ENCODE assay signal across 8 cellular contexts in genomic region chr18:26549486-26550435, GRCh38. TPM values are rescaled to one million over a fixed set of nuclear protein-coding genes. Genes with fewer than 3 reads are reported as not detected.
DNase-seq lines count a peak whose midpoint lies in the region; ATAC-seq, FAIRE-seq and TF ChIP-seq lines count a peak whose summit lies in the region.

No MANE protein-coding gene starts in this region.

- H3K36me3 ChIP-seq in ACC112 (ENCODE audit: insufficient read depth, low read length): no peaks in the 10 kb centered on the region; the same call in 1 of the 2 replicates

- peaks cover 61% of the 10 kb centered on the region for H3K27me3 Mint-ChIP-seq in activated T-cell treated with anti-CD3 and anti-CD28 coated beads, Interleukin-2, amount 50 U/mL, for 24 hours
- peaks cover 30 to 36% of the 10 kb centered on the region in 2 donors for H3K27me3 Mint-ChIP-seq in natural killer cell (ENCODE audit: low read depth in 2 of 2)

- H3K4me1 Mint-ChIP-seq in activated T-cell treated with anti-CD3 and anti-CD28 coated beads, Interleukin-2, amount 50 U/mL, for 24 hours (ENCODE audit: low read depth): peaks cover 28% of the 10 kb centered on the region
- H3K4me1 Mint-ChIP-seq in natural killer cell: peaks cover 26 to 38% of the 10 kb centered on the region in 2 donors

- no peak overlapping the region for H3K27ac ChIP-seq in ACC112 (ENCODE audit: low read depth, low read length)

- H3K36me3 Mint-ChIP-seq in activated T-cell treated with anti-CD3 and anti-CD28 coated beads, Interleukin-2, amount 50 U/mL, for 24 hours (ENCODE audit: low read depth): peaks cover 2% of the 10 kb centered on the region
- no peaks in the 10 kb centered on the region for H3K36me3 Mint-ChIP-seq in natural killer cell

- H3K4me3 ChIP-seq in ACC112 (ENCODE audit: low read depth, low read length): peak overlapping the region; percentile 90
- H3K4me3 ChIP-seq in fibroblast of the aortic adventitia (ENCODE audit: low read depth, low read length): peak overlapping the region; percentile 81

- peak overlapping the region; percentile 99 for H2AFZ ChIP-seq in ACC112 (ENCODE audit: low read length, unreplicated experiment)

- H3K27me3 ChIP-seq in ACC112 (ENCODE audit: insufficient read depth, low read length): peaks cover 28% of the 10 kb centered on the region

- peak; percentile 72 for FAIRE-seq in GM12892 (lab: Jason Lieb, UNC)

- intact Hi-C loops in natural killer cell (cut with micrococcal nuclease): no loop called here

- H3K79me2 ChIP-seq in ACC112 (ENCODE audit: control insufficient read depth, insufficient read depth, low read length, unreplicated experiment): peaks cover 17% of the 10 kb centered on the region

- TF ChIP-seq CTCF in fibroblast of the aortic adventitia (IDR thresholded peaks at IDR 0.05; ENCODE audit: insufficient read depth, low read length) (no peak), natural killer cell (IDR thresholded peaks at IDR 0.05) (no peak)

- ATAC-seq in natural killer cell (no peak), GM19397 (IDR thresholded peaks at IDR 0.05; ENCODE audit: unreplicated experiment) (no peak)

- TF ChIP-seq POLR2A in GM12892 (IDR thresholded peaks at IDR 0.05; ENCODE audit: low read depth, low read length): no peak

- peak overlapping the region; percentile 69 for H3K4me3 Mint-ChIP-seq in activated T-cell treated with anti-CD3 and anti-CD28 coated beads, Interleukin-2, amount 50 U/mL, for 24 hours
- H3K4me3 Mint-ChIP-seq in natural killer cell: peak overlapping the region; percentile 67

- no peak overlapping the region for H3K27ac Mint-ChIP-seq in activated T-cell treated with anti-CD3 and anti-CD28 coated beads, Interleukin-2, amount 50 U/mL, for 24 hours
- H3K27ac Mint-ChIP-seq in natural killer cell: no peak overlapping the region

- H3K4me1 ChIP-seq in ACC112 (ENCODE audit: control insufficient read depth, insufficient read depth, low read length, unreplicated experiment): peaks cover 13% of the 10 kb centered on the region

- peak; percentile 33 for DNase-seq in GM12892 (ENCODE audit: insufficient read length)
- DNase-seq in NCI-H1694 (lab: John Stamatoyannopoulos, UW): peak; percentile 27
- peak; percentile 47 for DNase-seq in activated T-cell treated with anti-CD3 and anti-CD28 coated beads, Interleukin-2, amount 50 U/mL, for 24 hours
- peak; percentile 62 for DNase-seq in fibroblast of the aortic adventitia (ENCODE audit: low read depth)
- DNase-seq in natural killer cell: no peak
- no peak for DNase-seq in NCI-H1436 treated with DMSO at 0.1 percent for 48 hours (lab: John Stamatoyannopoulos, UW)

- H3K9me3 Mint-ChIP-seq in activated T-cell treated with anti-CD3 and anti-CD28 coated beads, Interleukin-2, amount 50 U/mL, for 24 hours: no peaks in the 10 kb centered on the region
- no peaks in the 10 kb centered on the region for H3K9me3 Mint-ChIP-seq in natural killer cell

RNA-seq across cellular contexts. Expression of gene KCTD1, which starts 1.4 kb away (rescaled TPM):
- polyA plus RNA-seq in GM12892 (2012; ENCODE audit: missing spikeins): 3.4 TPM
- 9.9 and 21.8 TPM in 2 replicates for total RNA-seq in fibroblast of the aortic adventitia (ENCODE audit: low replicate concordance)
- 1 to 10 TPM; 3.8 to 5.8 (median 5.7) TPM for total RNA-seq in natural killer cell

Comparison
In these comparisons a context has a peak if more than half of its experiments do, and no peak if none do; other contexts are left out.
1. DNase-seq: peak in GM12892 (single experiment), NCI-H1694 (single experiment), activated T-cell treated with anti-CD3 and anti-CD28 coated beads, Interleukin-2, amount 50 U/mL, for 24 hours (single experiment) and fibroblast of the aortic adventitia (single experiment); none in natural killer cell (single experiment) and NCI-H1436 treated with DMSO at 0.1 percent for 48 hours (single experiment).